In genomic region chr12:114658002-114658441, GRCh38 we compare ENCODE assay signal across 1 cellular context.
TF ChIP-seq lines count a peak whose summit lies in the region.

No MANE protein-coding gene starts in this region.

TF ChIP-seq in HepG2, 621 proteins besides CTCF, POLR2A, EP300 and RAD21 (continued from another document and continues in another):
- TF ChIP-seq ARID5B (CRISPR knock-in tag; IDR thresholded peaks at IDR 0.05) (peak; percentile 92), ELF3 (CRISPR knock-in tag; IDR thresholded peaks at IDR 0.05) (peak; percentile 63; the same call in 1 of the 2 replicates), NR2F2 (IDR thresholded peaks at IDR 0.05; ENCODE audit: borderline replicate concordance, low read depth) (peak; percentile 87), TEAD3 (CRISPR knock-in tag; optimal IDR thresholded peaks at IDR 0.05; ENCODE audit: borderline replicate concordance) (peak; percentile 49), GFI1 (CRISPR knock-in tag; IDR thresholded peaks at IDR 0.05; ENCODE audit: borderline replicate concordance) (peak; percentile 53), ZNF652 (CRISPR knock-in tag; IDR thresholded peaks at IDR 0.05; ENCODE audit: borderline replicate concordance, low read depth) (peak; percentile 63), HNF4A (CRISPR knock-in tag; IDR thresholded peaks at IDR 0.05) (peak; percentile 56), NCOR1 (IDR thresholded peaks at IDR 0.05; ENCODE audit: borderline replicate concordance, low read length) (peak; percentile 17; the same call in 1 of the 2 replicates), FOSL2 (CRISPR knock-in tag; IDR thresholded peaks at IDR 0.05) (peak; percentile 75), FOXP4 (CRISPR knock-in tag; IDR thresholded peaks at IDR 0.05) (peak; percentile 77), HOXA5 (CRISPR knock-in tag; IDR thresholded peaks at IDR 0.05) (no peak), ONECUT2 (CRISPR knock-in tag; IDR thresholded peaks at IDR 0.05) (no peak), KDM6A (CRISPR knock-in tag; IDR thresholded peaks at IDR 0.05; ENCODE audit: low read depth) (0 out of 2 replicates have a peak, but pooled peaks have one; percentile 10), NR2F6 (IDR thresholded peaks at IDR 0.05) (peak; percentile 88), NR2F6 (CRISPR knock-in tag; IDR thresholded peaks at IDR 0.05) (peak; percentile 86), SALL1 (CRISPR knock-in tag; IDR thresholded peaks at IDR 0.05) (peak; percentile 10; the same call in 1 of the 2 replicates), SOX6 (IDR thresholded peaks at IDR 0.05) (no peak), SOX6 (CRISPR knock-in tag; IDR thresholded peaks at IDR 0.05) (peak; percentile 94), SOX5 (CRISPR knock-in tag; IDR thresholded peaks at IDR 0.05; ENCODE audit: borderline replicate concordance) (peak; percentile 95), ZNF317 (CRISPR knock-in tag; IDR thresholded peaks at IDR 0.05) (peak; percentile 70), BRF2 (CRISPR knock-in tag; IDR thresholded peaks at IDR 0.05) (no peak), NBN (conservative IDR thresholded peaks at IDR 0.05) (no peak), PRDM10 (CRISPR knock-in tag; IDR thresholded peaks at IDR 0.05; ENCODE audit: low read depth) (no peak), TCF7 (IDR thresholded peaks at IDR 0.05; ENCODE audit: low read depth) (peak; percentile 88), ZSCAN30 (CRISPR knock-in tag; IDR thresholded peaks at IDR 0.05) (no peak), SP140L (CRISPR knock-in tag; IDR thresholded peaks at IDR 0.05; ENCODE audit: borderline replicate concordance) (no peak), FOXO1 (CRISPR knock-in tag; IDR thresholded peaks at IDR 0.05) (peak; percentile 71), TFE3 (CRISPR knock-in tag; IDR thresholded peaks at IDR 0.05) (peak; percentile 43; the same call in 1 of the 2 replicates), ZNF570 (CRISPR knock-in tag; IDR thresholded peaks at IDR 0.05; ENCODE audit: borderline replicate concordance) (no peak), ARID3A (IDR thresholded peaks at IDR 0.05; ENCODE audit: low read depth, low read length) (0 out of 2 replicates have a peak, but pooled peaks have one; percentile 19), ZBTB14 (CRISPR knock-in tag; IDR thresholded peaks at IDR 0.05) (no peak), ARNT2 (CRISPR knock-in tag; IDR thresholded peaks at IDR 0.05; ENCODE audit: low read depth) (no peak), CREM (IDR thresholded peaks at IDR 0.05) (peak; percentile 83), CREM (CRISPR knock-in tag; IDR thresholded peaks at IDR 0.05) (no peak), ETV5 (CRISPR knock-in tag; IDR thresholded peaks at IDR 0.05; ENCODE audit: borderline replicate concordance) (peak; percentile 60; the same call in 1 of the 2 replicates), ZSCAN12 (CRISPR knock-in tag; IDR thresholded peaks at IDR 0.05) (no peak), ELK4 (CRISPR knock-in tag; IDR thresholded peaks at IDR 0.05; ENCODE audit: borderline replicate concordance) (no peak), ISL2 (CRISPR knock-in tag; IDR thresholded peaks at IDR 0.05) (peak; percentile 90), FOXJ3 (CRISPR knock-in tag; IDR thresholded peaks at IDR 0.05; ENCODE audit: borderline replicate concordance) (peak; percentile 40; the same call in 1 of the 2 replicates), ZSCAN21 (CRISPR knock-in tag; IDR thresholded peaks at IDR 0.05; ENCODE audit: borderline replicate concordance) (no peak), ZNF773 (CRISPR knock-in tag; IDR thresholded peaks at IDR 0.05; ENCODE audit: borderline replicate concordance) (no peak), ZNF775 (CRISPR knock-in tag; IDR thresholded peaks at IDR 0.05; ENCODE audit: borderline replicate concordance) (no peak), KAT2B (IDR thresholded peaks at IDR 0.05; ENCODE audit: borderline replicate concordance, low read depth, low read length) (no peak), DRAP1 (CRISPR knock-in tag; IDR thresholded peaks at IDR 0.05) (peak; percentile 38; the same call in 1 of the 2 replicates), ZNF7 (CRISPR knock-in tag; IDR thresholded peaks at IDR 0.05) (no peak), FOXP1 (IDR thresholded peaks at IDR 0.05) (no peak), FOXP1 (CRISPR knock-in tag; IDR thresholded peaks at IDR 0.05) (peak; percentile 73; the same call in 1 of the 2 replicates), NFIC (IDR thresholded peaks at IDR 0.05; ENCODE audit: low read length) (peak; percentile 85), KAT7 (CRISPR knock-in tag; IDR thresholded peaks at IDR 0.05; ENCODE audit: borderline replicate concordance) (no peak), ZBTB21 (CRISPR knock-in tag; IDR thresholded peaks at IDR 0.05) (no peak)
